Comparison of ENCODE assay signal across 1 cellular context in the genomic region with DNA sequence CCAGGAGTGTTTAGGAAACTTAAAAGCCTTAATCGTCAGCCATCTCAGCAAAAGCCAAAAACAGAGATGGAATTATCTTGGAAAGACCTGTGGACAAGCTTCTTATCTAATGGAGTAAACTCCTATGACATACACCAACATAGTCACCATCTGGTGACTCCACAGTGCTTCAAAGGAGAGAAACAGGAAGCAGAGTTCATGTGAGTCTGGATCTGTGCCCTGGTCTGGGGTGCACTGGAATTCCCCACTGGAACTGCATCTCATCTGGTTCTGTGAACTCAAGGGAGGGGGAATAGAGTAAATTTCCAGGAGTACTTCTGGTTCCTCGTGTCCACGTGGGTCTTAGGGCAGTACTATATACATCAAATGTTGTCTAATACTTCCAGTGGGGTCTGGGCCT.
TF ChIP-seq lines count a peak whose summit lies in the region.

No MANE protein-coding gene starts in this region.

TF ChIP-seq in GM12878, 131 proteins besides CTCF, POLR2A, EP300 and RAD21 (continued from another document):
- TF ChIP-seq USF1 (IDR thresholded peaks at IDR 0.05; ENCODE audit: borderline replicate concordance, extremely low read length, insufficient read depth, low read depth, low read length) = no peak
